In the genomic region with DNA sequence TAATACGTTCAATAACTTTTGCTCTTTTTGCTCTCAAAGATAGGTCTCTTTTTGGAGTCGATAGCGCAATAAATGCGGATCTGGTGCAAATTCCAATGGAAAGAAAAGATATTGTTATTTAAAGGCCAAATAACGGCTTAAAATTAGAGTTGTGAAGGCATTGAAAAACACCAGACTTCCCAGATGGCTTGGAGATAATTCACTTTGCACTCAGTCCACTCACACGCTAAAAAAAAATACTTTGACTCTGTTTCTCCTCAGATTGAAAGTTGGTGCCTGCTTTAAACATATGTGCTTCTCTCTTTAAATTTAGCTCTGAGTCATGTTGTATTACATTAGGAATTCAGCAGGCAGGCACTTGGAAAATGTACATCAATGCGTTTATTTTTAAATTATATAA, we compare ENCODE assay signal across 4 cellular contexts.
"Had no signal": no experiment of that assay in that cellular context is flagged by ENCODE, and none has a peak within 500 bp of the region (broad histone marks: within the 10 kb centered on the region; RNA-seq: fewer than 3 reads in every experiment).

No MANE protein-coding gene starts in this region.

- H3K4me1 Mint-ChIP-seq: GM23338, H9 had no signal

- H3K27ac Mint-ChIP-seq: GM23338 had no signal

- H2AFZ ChIP-seq: GM23338 had no signal

- H3K4me2 ChIP-seq: GM23338 had no signal

- H3K4me3 Mint-ChIP-seq: GM23338, H9 had no signal

- ATAC-seq: GM23338, K562 had no signal

- H3K9me3 Mint-ChIP-seq: GM23338 had no signal

- H3K4me3 ChIP-seq: GM23338, K562 had no signal

- DNase-seq: H9, IMR-90 had no signal
